Comparison of ENCODE assay signal across 5 cellular contexts in the genomic region with DNA sequence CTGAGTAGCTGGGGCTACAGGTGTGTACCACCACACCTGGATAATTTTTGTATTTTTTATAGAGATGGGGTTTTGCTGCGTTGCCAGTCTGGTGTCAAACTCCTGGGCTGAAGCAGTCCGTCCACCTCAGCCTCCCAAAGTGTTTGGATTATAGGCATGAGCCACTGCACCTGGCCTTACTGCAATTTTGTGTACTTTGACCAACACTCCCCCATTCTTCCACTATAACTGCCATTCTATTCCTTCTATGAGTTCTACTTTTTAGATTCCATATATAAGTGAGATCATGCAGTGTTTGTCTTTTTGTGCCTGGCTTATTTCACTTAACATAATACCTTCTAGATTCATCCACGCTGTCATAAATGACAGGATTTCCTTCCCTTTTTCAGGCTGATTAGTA.
"Had no signal": no experiment of that assay in that cellular context is flagged by ENCODE, and none has a peak within 500 bp of the region (broad histone marks: within the 10 kb centered on the region; RNA-seq: fewer than 3 reads in every experiment).

No MANE protein-coding gene starts in this region.

- FAIRE-seq: HepG2, K562 had no signal

- H3K4me3 ChIP-seq: K562 had no signal

- H3K27ac ChIP-seq: HL-60 had no signal

- ATAC-seq: HepG2, K562 had no signal

- DNase-seq: IMR-90, KBM-7 had no signal
